Comparison of ENCODE assay signal across 8 cellular contexts in genomic region chr5:153551537-153552079, GRCh38.
A peak's percentile ranks its signal among the peaks of the same experiment; 100 is the strongest.
DNase-seq lines count a peak whose midpoint lies in the region; ATAC-seq and TF ChIP-seq lines count a peak whose summit lies in the region.

No MANE protein-coding gene starts in this region.

- H3K36me3 ChIP-seq in MG63, result no peaks in the 10 kb centered on the region
- no peaks in the 10 kb centered on the region for H3K36me3 ChIP-seq in ectodermal cell (ENCODE audit: control insufficient read depth, insufficient read depth, low read length)
- no peaks in the 10 kb centered on the region for H3K36me3 ChIP-seq in neural cell (ENCODE audit: insufficient read depth, low read length)

- H3K27ac ChIP-seq in ectodermal cell (ENCODE audit: insufficient read depth, low read depth, low read length, poor library complexity, severe bottlenecking) (peak overlapping the region; percentile 28), neural cell (ENCODE audit: low read length) (peak overlapping the region; percentile 78)

- H3K27me3 ChIP-seq in MG63 (no peaks in the 10 kb centered on the region), ectodermal cell (ENCODE audit: control insufficient read depth, insufficient read depth, low read length, poor library complexity, severe bottlenecking) (no peaks in the 10 kb centered on the region), neural cell (ENCODE audit: insufficient read depth, low read depth, low read length) (no peaks in the 10 kb centered on the region)

- DNase-seq in AG10803 (ENCODE audit: low read depth) (peak; percentile 99), MG63 (peak; percentile 79)
- DNase-seq in natural killer cell treated with Interleukin-12 subunit alpha and Interleukin-12 subunit beta and Interleukin-15 and Interleukin-18, amount 100 ng/mL, for 72 hours (ENCODE audit: low spot score), result no peak

- peak; percentile 92 for TF ChIP-seq EP300 in neural cell (conservative IDR thresholded peaks at IDR 0.05; ENCODE audit: poor library complexity, severe bottlenecking)

- ATAC-seq in GM21515 (IDR thresholded peaks at IDR 0.05; ENCODE audit: unreplicated experiment), result no peak
- ATAC-seq in HG03521 (IDR thresholded peaks at IDR 0.05; ENCODE audit: unreplicated experiment), result no peak
- ATAC-seq in natural killer cell treated with Interleukin-12 subunit alpha and Interleukin-12 subunit beta and Interleukin-15 and Interleukin-18, amount 100 ng/mL, for 72 hours, result no peak
- ATAC-seq in stimulated activated memory B cell treated with anti-CD40 and anti-IgM and Interleukin-4, amounts not matched to agents 10 μg/mL and 1 μg/mL and 100 μg/mL, for 72 hours, result no peak

- peak; percentile 41 for TF ChIP-seq RAD21 in neural cell (conservative IDR thresholded peaks at IDR 0.05)

- no peak overlapping the region for H3K4me3 ChIP-seq in AG10803 (ENCODE audit: low read length)
- H3K4me3 ChIP-seq in MG63, result no peak overlapping the region
- no peak overlapping the region for H3K4me3 ChIP-seq in ectodermal cell (ENCODE audit: insufficient read depth, low read depth, low read length)
- H3K4me3 ChIP-seq in neural cell (ENCODE audit: low read length), result peak overlapping the region; percentile 34

- 0 to 29% methylated on average over 1 of the region's 1 CpG for WGBS in ectodermal cell, 2 experiments

- H2AFZ ChIP-seq in neural cell (ENCODE audit: low read depth, low read length), result no peak overlapping the region

- peaks cover 4% of the 10 kb centered on the region for H3F3A ChIP-seq in neural cell (ENCODE audit: insufficient read depth, low read length, poor library complexity, severe bottlenecking)

- no peaks in the 10 kb centered on the region for H3K36me3 Mint-ChIP-seq in natural killer cell treated with Interleukin-12 subunit alpha and Interleukin-12 subunit beta and Interleukin-15 and Interleukin-18, amount 100 ng/mL, for 72 hours
- H3K36me3 Mint-ChIP-seq in stimulated activated memory B cell treated with anti-CD40 and anti-IgM and Interleukin-4, amounts not matched to agents 10 μg/mL and 1 μg/mL and 100 μg/mL, for 72 hours, result no peaks in the 10 kb centered on the region

- H3K27me3 Mint-ChIP-seq in natural killer cell treated with Interleukin-12 subunit alpha and Interleukin-12 subunit beta and Interleukin-15 and Interleukin-18, amount 100 ng/mL, for 72 hours, result peaks cover 0 to 7% of the 10 kb centered on the region in 2 donors
- H3K27me3 Mint-ChIP-seq in stimulated activated memory B cell treated with anti-CD40 and anti-IgM and Interleukin-4, amounts not matched to agents 10 μg/mL and 1 μg/mL and 100 μg/mL, for 72 hours, result no peaks in the 10 kb centered on the region

- H3K4me2 ChIP-seq in neural cell (ENCODE audit: low read length), result peak overlapping the region; percentile 53

- TF ChIP-seq CTCF in AG10803 (conservative IDR thresholded peaks at IDR 0.05; ENCODE audit: low read length), result no peak
- TF ChIP-seq CTCF in neural cell (IDR thresholded peaks at IDR 0.05; ENCODE audit: poor library complexity, severe bottlenecking), result no peak

- H3K9me3 ChIP-seq in MG63, result no peaks in the 10 kb centered on the region
- no peaks in the 10 kb centered on the region for H3K9me3 ChIP-seq in ectodermal cell (ENCODE audit: control insufficient read depth, low read length)
- H3K9me3 ChIP-seq in neural cell (ENCODE audit: low read length), result no peaks in the 10 kb centered on the region

- no peak overlapping the region for H3K4me3 Mint-ChIP-seq in natural killer cell treated with Interleukin-12 subunit alpha and Interleukin-12 subunit beta and Interleukin-15 and Interleukin-18, amount 100 ng/mL, for 72 hours
- no peak overlapping the region for H3K4me3 Mint-ChIP-seq in stimulated activated memory B cell treated with anti-CD40 and anti-IgM and Interleukin-4, amounts not matched to agents 10 μg/mL and 1 μg/mL and 100 μg/mL, for 72 hours

- H3K4me1 Mint-ChIP-seq in natural killer cell treated with Interleukin-12 subunit alpha and Interleukin-12 subunit beta and Interleukin-15 and Interleukin-18, amount 100 ng/mL, for 72 hours (ENCODE audit: low read depth in 2 of 2), result no peaks in the 10 kb centered on the region
- H3K4me1 Mint-ChIP-seq in stimulated activated memory B cell treated with anti-CD40 and anti-IgM and Interleukin-4, amounts not matched to agents 10 μg/mL and 1 μg/mL and 100 μg/mL, for 72 hours, result no peaks in the 10 kb centered on the region

- no peaks in the 10 kb centered on the region for H3K9me3 Mint-ChIP-seq in natural killer cell treated with Interleukin-12 subunit alpha and Interleukin-12 subunit beta and Interleukin-15 and Interleukin-18, amount 100 ng/mL, for 72 hours
- H3K9me3 Mint-ChIP-seq in stimulated activated memory B cell treated with anti-CD40 and anti-IgM and Interleukin-4, amounts not matched to agents 10 μg/mL and 1 μg/mL and 100 μg/mL, for 72 hours, result no peaks in the 10 kb centered on the region

- H3K9ac ChIP-seq in neural cell (ENCODE audit: low read length), result peak overlapping the region; percentile 9

- H4K20me1 ChIP-seq in neural cell (ENCODE audit: insufficient read depth), result no peaks in the 10 kb centered on the region

- no peak overlapping the region for H3K27ac Mint-ChIP-seq in natural killer cell treated with Interleukin-12 subunit alpha and Interleukin-12 subunit beta and Interleukin-15 and Interleukin-18, amount 100 ng/mL, for 72 hours
- H3K27ac Mint-ChIP-seq in stimulated activated memory B cell treated with anti-CD40 and anti-IgM and Interleukin-4, amounts not matched to agents 10 μg/mL and 1 μg/mL and 100 μg/mL, for 72 hours, result no peak overlapping the region

- H3K9me2 ChIP-seq in neural cell (ENCODE audit: insufficient read depth, low read length), result no peaks in the 10 kb centered on the region

- H3K79me2 ChIP-seq in neural cell (replicated peaks; ENCODE audit: insufficient read depth, low read length), result peaks cover 7% of the 10 kb centered on the region

- peaks cover 11% of the 10 kb centered on the region for H3K4me1 ChIP-seq in ectodermal cell (ENCODE audit: control insufficient read depth, insufficient read depth, low read length)

TF ChIP-seq in neural cell, 6 proteins besides CTCF, POLR2A, EP300 and RAD21:
- peak; percentile 23 for TF ChIP-seq SMC3 (conservative IDR thresholded peaks at IDR 0.05; ENCODE audit: poor library complexity)
- peak; percentile 32 for TF ChIP-seq MXI1 (conservative IDR thresholded peaks at IDR 0.05; ENCODE audit: poor library complexity, severe bottlenecking)
- no peak for TF ChIP-seq TAF1 (IDR thresholded peaks at IDR 0.05; ENCODE audit: low read depth)
- peak; percentile 56 for TF ChIP-seq POLR2AphosphoS5 (IDR thresholded peaks at IDR 0.05)
